1 cellular context compared by ENCODE assay signal in genomic region chr2:175233135-175233719, GRCh38.
TF ChIP-seq lines count a peak whose summit lies in the region.

No MANE protein-coding gene starts in this region.

TF ChIP-seq in HEK293, 187 proteins besides CTCF, POLR2A, EP300 and RAD21 (continued from another document):
- TF ChIP-seq, protein P1, sequence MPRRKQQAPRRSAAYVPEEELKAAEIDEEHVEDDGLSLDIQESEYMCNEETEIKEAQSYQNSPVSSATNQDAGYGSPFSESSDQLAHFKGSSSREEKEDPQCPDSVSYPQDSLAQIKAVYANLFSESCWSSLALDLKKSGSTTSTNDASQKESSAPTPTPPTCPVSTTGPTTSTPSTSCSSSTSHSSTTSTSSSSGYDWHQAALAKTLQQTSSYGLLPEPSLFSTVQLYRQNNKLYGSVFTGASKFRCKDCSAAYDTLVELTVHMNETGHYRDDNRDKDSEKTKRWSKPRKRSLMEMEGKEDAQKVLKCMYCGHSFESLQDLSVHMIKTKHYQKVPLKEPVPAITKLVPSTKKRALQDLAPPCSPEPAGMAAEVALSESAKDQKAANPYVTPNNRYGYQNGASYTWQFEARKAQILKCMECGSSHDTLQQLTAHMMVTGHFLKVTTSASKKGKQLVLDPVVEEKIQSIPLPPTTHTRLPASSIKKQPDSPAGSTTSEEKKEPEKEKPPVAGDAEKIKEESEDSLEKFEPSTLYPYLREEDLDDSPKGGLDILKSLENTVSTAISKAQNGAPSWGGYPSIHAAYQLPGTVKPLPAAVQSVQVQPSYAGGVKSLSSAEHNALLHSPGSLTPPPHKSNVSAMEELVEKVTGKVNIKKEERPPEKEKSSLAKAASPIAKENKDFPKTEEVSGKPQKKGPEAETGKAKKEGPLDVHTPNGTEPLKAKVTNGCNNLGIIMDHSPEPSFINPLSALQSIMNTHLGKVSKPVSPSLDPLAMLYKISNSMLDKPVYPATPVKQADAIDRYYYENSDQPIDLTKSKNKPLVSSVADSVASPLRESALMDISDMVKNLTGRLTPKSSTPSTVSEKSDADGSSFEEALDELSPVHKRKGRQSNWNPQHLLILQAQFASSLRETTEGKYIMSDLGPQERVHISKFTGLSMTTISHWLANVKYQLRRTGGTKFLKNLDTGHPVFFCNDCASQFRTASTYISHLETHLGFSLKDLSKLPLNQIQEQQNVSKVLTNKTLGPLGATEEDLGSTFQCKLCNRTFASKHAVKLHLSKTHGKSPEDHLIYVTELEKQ (tag by site-specific recombination; IDR thresholded peaks at IDR 0.05; ENCODE audit: borderline replicate concordance): 0 out of 2 replicates have a peak, but pooled peaks have one; percentile 25
- no peak; the same call in 1 of the 2 replicates for TF ChIP-seq BCL11A (tag by site-specific recombination; IDR thresholded peaks at IDR 0.05; ENCODE audit: low read depth)
- TF ChIP-seq ZNF280C (tag by site-specific recombination; IDR thresholded peaks at IDR 0.05): no peak
- no peak for TF ChIP-seq SETDB1 (IDR thresholded peaks at IDR 0.05; ENCODE audit: insufficient read length, low read length)
- TF ChIP-seq OSR2 (tag by site-specific recombination; IDR thresholded peaks at IDR 0.05): peak; percentile 67; the same call in 1 of the 2 replicates
- TF ChIP-seq, protein P2, sequence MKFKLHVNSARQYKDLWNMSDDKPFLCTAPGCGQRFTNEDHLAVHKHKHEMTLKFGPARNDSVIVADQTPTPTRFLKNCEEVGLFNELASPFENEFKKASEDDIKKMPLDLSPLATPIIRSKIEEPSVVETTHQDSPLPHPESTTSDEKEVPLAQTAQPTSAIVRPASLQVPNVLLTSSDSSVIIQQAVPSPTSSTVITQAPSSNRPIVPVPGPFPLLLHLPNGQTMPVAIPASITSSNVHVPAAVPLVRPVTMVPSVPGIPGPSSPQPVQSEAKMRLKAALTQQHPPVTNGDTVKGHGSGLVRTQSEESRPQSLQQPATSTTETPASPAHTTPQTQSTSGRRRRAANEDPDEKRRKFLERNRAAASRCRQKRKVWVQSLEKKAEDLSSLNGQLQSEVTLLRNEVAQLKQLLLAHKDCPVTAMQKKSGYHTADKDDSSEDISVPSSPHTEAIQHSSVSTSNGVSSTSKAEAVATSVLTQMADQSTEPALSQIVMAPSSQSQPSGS (tag by site-specific recombination; IDR thresholded peaks at IDR 0.05; ENCODE audit: low read depth): peak; percentile 84
- TF ChIP-seq HIC1 (tag by site-specific recombination; IDR thresholded peaks at IDR 0.05): peak; percentile 85
- peak; percentile 62; the same call in 1 of the 2 replicates for TF ChIP-seq MEIS1 (CRISPR knock-in tag; IDR thresholded peaks at IDR 0.05; ENCODE audit: borderline replicate concordance)
- peak; percentile 81 for TF ChIP-seq ZBTB21 (tag by site-specific recombination; IDR thresholded peaks at IDR 0.05)
- TF ChIP-seq ZNF394 (tag by site-specific recombination; IDR thresholded peaks at IDR 0.05; ENCODE audit: borderline replicate concordance): peak; percentile 55
- TF ChIP-seq ZNF366 (tag by site-specific recombination; conservative IDR thresholded peaks at IDR 0.05): peak; percentile 94
- TF ChIP-seq, protein P3, sequence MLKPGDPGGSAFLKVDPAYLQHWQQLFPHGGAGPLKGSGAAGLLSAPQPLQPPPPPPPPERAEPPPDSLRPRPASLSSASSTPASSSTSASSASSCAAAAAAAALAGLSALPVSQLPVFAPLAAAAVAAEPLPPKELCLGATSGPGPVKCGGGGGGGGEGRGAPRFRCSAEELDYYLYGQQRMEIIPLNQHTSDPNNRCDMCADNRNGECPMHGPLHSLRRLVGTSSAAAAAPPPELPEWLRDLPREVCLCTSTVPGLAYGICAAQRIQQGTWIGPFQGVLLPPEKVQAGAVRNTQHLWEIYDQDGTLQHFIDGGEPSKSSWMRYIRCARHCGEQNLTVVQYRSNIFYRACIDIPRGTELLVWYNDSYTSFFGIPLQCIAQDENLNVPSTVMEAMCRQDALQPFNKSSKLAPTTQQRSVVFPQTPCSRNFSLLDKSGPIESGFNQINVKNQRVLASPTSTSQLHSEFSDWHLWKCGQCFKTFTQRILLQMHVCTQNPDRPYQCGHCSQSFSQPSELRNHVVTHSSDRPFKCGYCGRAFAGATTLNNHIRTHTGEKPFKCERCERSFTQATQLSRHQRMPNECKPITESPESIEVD (tag by site-specific recombination; IDR thresholded peaks at IDR 0.05): peak; percentile 58
- peak; percentile 44 for TF ChIP-seq KLF8 (tag by site-specific recombination; IDR thresholded peaks at IDR 0.05)
- peak; percentile 77; the same call in 1 of the 2 replicates for TF ChIP-seq ZEB2 (tag by site-specific recombination; IDR thresholded peaks at IDR 0.05)
- TF ChIP-seq GLI2 (tag by site-specific recombination; IDR thresholded peaks at IDR 0.05; ENCODE audit: borderline replicate concordance, low read depth): peak; percentile 53; the same call in 1 of the 2 replicates
- peak; percentile 59; the same call in 1 of the 2 replicates for TF ChIP-seq WT1 (tag by site-specific recombination; IDR thresholded peaks at IDR 0.05)
- peak; percentile 93 for TF ChIP-seq ZNF629 (tag by site-specific recombination; IDR thresholded peaks at IDR 0.05)
- no peak for TF ChIP-seq OVOL3 (tag by site-specific recombination; IDR thresholded peaks at IDR 0.05)
TF ChIP-seq in HEK293: peak in this region for 31.
